Comparison of ENCODE assay signal across 1 cellular context in the genomic region with DNA sequence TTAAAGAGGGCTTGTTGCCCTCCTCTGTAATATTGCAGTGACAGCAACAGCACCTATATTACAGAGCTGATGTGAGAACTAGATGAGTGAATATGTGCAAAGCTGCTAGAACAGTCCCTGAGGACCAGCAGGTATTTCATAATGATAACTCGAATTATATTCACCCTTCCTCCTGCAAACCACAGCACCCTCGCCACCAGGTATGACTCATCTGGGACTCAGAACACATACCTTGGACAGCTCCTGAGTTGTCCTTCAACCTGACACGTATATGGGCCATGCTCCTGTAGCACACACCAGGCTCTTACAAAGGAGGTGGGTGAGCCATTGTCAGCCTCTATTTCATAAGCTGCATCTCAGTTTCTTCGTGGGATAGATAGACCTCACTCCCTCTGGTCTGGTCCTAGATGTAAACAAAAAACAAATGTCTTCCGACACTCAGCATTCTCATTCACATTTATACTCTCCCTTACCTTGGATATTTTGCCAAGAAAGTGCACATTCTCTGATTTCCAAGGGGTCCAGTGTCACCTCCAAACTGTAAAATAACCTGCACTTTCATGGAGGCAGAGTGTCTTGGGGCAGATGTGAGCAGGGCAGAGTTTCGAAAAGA.
TF ChIP-seq lines count a peak whose summit lies in the region.

No MANE protein-coding gene starts in this region.

TF ChIP-seq in HepG2, 621 proteins besides CTCF, POLR2A, EP300 and RAD21 (continued from another document and continues in another):
- TF ChIP-seq, protein P1, sequence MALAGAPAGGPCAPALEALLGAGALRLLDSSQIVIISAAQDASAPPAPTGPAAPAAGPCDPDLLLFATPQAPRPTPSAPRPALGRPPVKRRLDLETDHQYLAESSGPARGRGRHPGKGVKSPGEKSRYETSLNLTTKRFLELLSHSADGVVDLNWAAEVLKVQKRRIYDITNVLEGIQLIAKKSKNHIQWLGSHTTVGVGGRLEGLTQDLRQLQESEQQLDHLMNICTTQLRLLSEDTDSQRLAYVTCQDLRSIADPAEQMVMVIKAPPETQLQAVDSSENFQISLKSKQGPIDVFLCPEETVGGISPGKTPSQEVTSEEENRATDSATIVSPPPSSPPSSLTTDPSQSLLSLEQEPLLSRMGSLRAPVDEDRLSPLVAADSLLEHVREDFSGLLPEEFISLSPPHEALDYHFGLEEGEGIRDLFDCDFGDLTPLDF (CRISPR knock-in tag; IDR thresholded peaks at IDR 0.05) = no peak
- TF ChIP-seq, protein P2, sequence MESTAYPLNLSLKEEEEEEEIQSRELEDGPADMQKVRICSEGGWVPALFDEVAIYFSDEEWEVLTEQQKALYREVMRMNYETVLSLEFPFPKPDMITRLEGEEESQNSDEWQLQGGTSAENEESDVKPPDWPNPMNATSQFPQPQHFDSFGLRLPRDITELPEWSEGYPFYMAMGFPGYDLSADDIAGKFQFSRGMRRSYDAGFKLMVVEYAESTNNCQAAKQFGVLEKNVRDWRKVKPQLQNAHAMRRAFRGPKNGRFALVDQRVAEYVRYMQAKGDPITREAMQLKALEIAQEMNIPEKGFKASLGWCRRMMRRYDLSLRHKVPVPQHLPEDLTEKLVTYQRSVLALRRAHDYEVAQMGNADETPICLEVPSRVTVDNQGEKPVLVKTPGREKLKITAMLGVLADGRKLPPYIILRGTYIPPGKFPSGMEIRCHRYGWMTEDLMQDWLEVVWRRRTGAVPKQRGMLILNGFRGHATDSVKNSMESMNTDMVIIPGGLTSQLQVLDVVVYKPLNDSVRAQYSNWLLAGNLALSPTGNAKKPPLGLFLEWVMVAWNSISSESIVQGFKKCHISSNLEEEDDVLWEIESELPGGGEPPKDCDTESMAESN (CRISPR knock-in tag; conservative IDR thresholded peaks at IDR 0.05) = no peak
- TF ChIP-seq PPARG (CRISPR knock-in tag; conservative IDR thresholded peaks at IDR 0.05) (no peak), ZNF572 (CRISPR knock-in tag; IDR thresholded peaks at IDR 0.05) (no peak), ZBTB7A (CRISPR knock-in tag; IDR thresholded peaks at IDR 0.05) (no peak), HDAC6 (IDR thresholded peaks at IDR 0.05; ENCODE audit: low read depth, low read length) (no peak), IKZF1 (IDR thresholded peaks at IDR 0.05) (no peak), PAWR (CRISPR knock-in tag; IDR thresholded peaks at IDR 0.05; ENCODE audit: borderline replicate concordance) (no peak), PAF1 (CRISPR knock-in tag; IDR thresholded peaks at IDR 0.05) (no peak), GATA4 (IDR thresholded peaks at IDR 0.05; ENCODE audit: borderline replicate concordance, low read depth) (no peak), SAP130 (CRISPR knock-in tag; IDR thresholded peaks at IDR 0.05; ENCODE audit: low read depth) (peak; percentile 43; the same call in 1 of the 2 replicates), ZFP1 (CRISPR knock-in tag; IDR thresholded peaks at IDR 0.05) (no peak), ZSCAN20 (CRISPR knock-in tag; IDR thresholded peaks at IDR 0.05; ENCODE audit: borderline replicate concordance) (no peak), JARID2 (CRISPR knock-in tag; IDR thresholded peaks at IDR 0.05; ENCODE audit: insufficient replicate concordance) (no peak), EHMT2 (IDR thresholded peaks at IDR 0.05; ENCODE audit: borderline replicate concordance, low read depth, low read length) (peak; percentile 92), ZNF235 (CRISPR knock-in tag; IDR thresholded peaks at IDR 0.05; ENCODE audit: borderline replicate concordance) (no peak), NFKBIZ (CRISPR knock-in tag; IDR thresholded peaks at IDR 0.05) (no peak), RARA (CRISPR knock-in tag; IDR thresholded peaks at IDR 0.05) (0 out of 2 replicates have a peak, but pooled peaks have one; percentile 27), ZNF101 (CRISPR knock-in tag; IDR thresholded peaks at IDR 0.05; ENCODE audit: borderline replicate concordance, low read depth) (no peak), ADNP (CRISPR knock-in tag; IDR thresholded peaks at IDR 0.05) (no peak)
- TF ChIP-seq, protein P3, sequence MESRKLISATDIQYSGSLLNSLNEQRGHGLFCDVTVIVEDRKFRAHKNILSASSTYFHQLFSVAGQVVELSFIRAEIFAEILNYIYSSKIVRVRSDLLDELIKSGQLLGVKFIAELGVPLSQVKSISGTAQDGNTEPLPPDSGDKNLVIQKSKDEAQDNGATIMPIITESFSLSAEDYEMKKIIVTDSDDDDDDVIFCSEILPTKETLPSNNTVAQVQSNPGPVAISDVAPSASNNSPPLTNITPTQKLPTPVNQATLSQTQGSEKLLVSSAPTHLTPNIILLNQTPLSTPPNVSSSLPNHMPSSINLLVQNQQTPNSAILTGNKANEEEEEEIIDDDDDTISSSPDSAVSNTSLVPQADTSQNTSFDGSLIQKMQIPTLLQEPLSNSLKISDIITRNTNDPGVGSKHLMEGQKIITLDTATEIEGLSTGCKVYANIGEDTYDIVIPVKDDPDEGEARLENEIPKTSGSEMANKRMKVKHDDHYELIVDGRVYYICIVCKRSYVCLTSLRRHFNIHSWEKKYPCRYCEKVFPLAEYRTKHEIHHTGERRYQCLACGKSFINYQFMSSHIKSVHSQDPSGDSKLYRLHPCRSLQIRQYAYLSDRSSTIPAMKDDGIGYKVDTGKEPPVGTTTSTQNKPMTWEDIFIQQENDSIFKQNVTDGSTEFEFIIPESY (CRISPR knock-in tag; IDR thresholded peaks at IDR 0.05) = no peak
- TF ChIP-seq, protein P4, sequence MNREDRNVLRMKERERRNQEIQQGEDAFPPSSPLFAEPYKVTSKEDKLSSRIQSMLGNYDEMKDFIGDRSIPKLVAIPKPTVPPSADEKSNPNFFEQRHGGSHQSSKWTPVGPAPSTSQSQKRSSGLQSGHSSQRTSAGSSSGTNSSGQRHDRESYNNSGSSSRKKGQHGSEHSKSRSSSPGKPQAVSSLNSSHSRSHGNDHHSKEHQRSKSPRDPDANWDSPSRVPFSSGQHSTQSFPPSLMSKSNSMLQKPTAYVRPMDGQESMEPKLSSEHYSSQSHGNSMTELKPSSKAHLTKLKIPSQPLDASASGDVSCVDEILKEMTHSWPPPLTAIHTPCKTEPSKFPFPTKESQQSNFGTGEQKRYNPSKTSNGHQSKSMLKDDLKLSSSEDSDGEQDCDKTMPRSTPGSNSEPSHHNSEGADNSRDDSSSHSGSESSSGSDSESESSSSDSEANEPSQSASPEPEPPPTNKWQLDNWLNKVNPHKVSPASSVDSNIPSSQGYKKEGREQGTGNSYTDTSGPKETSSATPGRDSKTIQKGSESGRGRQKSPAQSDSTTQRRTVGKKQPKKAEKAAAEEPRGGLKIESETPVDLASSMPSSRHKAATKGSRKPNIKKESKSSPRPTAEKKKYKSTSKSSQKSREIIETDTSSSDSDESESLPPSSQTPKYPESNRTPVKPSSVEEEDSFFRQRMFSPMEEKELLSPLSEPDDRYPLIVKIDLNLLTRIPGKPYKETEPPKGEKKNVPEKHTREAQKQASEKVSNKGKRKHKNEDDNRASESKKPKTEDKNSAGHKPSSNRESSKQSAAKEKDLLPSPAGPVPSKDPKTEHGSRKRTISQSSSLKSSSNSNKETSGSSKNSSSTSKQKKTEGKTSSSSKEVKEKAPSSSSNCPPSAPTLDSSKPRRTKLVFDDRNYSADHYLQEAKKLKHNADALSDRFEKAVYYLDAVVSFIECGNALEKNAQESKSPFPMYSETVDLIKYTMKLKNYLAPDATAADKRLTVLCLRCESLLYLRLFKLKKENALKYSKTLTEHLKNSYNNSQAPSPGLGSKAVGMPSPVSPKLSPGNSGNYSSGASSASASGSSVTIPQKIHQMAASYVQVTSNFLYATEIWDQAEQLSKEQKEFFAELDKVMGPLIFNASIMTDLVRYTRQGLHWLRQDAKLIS (CRISPR knock-in tag; IDR thresholded peaks at IDR 0.05) = no peak
- TF ChIP-seq, protein P5, sequence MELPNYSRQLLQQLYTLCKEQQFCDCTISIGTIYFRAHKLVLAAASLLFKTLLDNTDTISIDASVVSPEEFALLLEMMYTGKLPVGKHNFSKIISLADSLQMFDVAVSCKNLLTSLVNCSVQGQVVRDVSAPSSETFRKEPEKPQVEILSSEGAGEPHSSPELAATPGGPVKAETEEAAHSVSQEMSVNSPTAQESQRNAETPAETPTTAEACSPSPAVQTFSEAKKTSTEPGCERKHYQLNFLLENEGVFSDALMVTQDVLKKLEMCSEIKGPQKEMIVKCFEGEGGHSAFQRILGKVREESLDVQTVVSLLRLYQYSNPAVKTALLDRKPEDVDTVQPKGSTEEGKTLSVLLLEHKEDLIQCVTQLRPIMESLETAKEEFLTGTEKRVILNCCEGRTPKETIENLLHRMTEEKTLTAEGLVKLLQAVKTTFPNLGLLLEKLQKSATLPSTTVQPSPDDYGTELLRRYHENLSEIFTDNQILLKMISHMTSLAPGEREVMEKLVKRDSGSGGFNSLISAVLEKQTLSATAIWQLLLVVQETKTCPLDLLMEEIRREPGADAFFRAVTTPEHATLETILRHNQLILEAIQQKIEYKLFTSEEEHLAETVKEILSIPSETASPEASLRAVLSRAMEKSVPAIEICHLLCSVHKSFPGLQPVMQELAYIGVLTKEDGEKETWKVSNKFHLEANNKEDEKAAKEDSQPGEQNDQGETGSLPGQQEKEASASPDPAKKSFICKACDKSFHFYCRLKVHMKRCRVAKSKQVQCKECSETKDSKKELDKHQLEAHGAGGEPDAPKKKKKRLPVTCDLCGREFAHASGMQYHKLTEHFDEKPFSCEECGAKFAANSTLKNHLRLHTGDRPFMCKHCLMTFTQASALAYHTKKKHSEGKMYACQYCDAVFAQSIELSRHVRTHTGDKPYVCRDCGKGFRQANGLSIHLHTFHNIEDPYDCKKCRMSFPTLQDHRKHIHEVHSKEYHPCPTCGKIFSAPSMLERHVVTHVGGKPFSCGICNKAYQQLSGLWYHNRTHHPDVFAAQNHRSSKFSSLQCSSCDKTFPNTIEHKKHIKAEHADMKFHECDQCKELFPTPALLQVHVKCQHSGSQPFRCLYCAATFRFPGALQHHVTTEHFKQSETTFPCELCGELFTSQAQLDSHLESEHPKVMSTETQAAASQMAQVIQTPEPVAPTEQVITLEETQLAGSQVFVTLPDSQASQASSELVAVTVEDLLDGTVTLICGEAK (IDR thresholded peaks at IDR 0.05) = no peak
- TF ChIP-seq, protein P5 (CRISPR knock-in tag; IDR thresholded peaks at IDR 0.05) = no peak
- TF ChIP-seq, protein P6, sequence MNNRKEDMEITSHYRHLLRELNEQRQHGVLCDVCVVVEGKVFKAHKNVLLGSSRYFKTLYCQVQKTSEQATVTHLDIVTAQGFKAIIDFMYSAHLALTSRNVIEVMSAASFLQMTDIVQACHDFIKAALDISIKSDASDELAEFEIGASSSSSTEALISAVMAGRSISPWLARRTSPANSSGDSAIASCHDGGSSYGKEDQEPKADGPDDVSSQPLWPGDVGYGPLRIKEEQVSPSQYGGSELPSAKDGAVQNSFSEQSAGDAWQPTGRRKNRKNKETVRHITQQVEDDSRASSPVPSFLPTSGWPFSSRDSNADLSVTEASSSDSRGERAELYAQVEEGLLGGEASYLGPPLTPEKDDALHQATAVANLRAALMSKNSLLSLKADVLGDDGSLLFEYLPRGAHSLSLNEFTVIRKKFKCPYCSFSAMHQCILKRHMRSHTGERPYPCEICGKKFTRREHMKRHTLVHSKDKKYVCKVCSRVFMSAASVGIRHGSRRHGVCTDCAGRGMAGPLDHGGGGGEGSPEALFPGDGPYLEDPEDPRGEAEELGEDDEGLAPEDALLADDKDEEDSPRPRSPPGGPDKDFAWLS (CRISPR knock-in tag; IDR thresholded peaks at IDR 0.05; ENCODE audit: borderline replicate concordance) = no peak
- TF ChIP-seq, protein P7, sequence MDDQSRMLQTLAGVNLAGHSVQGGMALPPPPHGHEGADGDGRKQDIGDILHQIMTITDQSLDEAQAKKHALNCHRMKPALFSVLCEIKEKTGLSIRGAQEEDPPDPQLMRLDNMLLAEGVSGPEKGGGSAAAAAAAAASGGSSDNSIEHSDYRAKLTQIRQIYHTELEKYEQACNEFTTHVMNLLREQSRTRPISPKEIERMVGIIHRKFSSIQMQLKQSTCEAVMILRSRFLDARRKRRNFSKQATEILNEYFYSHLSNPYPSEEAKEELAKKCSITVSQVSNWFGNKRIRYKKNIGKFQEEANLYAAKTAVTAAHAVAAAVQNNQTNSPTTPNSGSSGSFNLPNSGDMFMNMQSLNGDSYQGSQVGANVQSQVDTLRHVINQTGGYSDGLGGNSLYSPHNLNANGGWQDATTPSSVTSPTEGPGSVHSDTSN (CRISPR knock-in tag; IDR thresholded peaks at IDR 0.05; ENCODE audit: borderline replicate concordance) = no peak
- TF ChIP-seq, protein P8, sequence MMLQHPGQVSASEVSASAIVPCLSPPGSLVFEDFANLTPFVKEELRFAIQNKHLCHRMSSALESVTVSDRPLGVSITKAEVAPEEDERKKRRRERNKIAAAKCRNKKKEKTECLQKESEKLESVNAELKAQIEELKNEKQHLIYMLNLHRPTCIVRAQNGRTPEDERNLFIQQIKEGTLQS (CRISPR knock-in tag; IDR thresholded peaks at IDR 0.05) = 0 out of 2 replicates have a peak, but pooled peaks have one; percentile 43
- TF ChIP-seq, protein P9, sequence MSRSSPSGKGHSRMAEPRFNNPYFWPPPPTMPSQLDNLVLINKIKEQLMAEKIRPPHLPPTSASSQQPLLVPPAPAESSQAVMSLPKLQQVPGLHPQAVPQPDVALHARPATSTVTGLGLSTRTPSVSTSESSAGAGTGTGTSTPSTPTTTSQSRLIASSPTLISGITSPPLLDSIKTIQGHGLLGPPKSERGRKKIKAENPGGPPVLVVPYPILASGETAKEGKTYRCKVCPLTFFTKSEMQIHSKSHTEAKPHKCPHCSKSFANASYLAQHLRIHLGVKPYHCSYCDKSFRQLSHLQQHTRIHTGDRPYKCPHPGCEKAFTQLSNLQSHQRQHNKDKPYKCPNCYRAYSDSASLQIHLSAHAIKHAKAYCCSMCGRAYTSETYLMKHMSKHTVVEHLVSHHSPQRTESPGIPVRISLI (CRISPR knock-in tag; IDR thresholded peaks at IDR 0.05; ENCODE audit: borderline replicate concordance) = no peak
